In the genomic region with DNA sequence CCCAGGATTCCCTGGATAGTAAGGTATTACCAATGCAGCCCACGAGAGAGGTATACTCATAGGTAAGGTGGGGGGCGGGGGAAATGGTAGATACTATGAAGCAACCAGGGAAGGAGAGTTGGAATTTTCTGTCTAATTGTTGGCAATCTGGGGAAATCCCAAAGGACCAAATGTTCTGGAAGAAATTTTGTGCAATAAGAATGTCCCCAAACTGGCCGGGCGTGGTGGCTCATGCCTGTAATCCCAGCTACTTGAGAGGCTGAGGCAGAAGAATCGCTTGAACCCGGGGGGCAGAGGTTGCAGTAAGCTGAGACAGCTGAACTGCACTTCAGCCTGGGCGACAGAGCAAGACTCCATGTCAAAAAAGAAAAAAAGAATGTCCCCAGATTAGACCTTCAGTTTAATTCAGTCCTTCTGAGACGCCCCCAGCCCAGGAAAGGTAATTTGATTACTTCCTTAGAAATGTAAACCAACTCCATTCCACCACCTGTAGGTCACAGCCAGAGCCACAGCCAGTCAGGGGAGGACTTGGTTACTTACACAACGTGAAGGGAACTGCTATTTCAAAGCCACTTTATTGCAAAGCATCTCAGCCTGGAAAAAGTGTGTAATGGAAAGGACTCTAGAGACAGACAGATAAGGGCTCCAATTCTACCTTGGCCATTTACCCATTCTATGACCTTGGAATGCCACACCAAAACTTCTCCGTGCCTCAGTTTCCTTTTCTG, we compare ENCODE assay signal across 20 cellular contexts. TPM values are rescaled to one million over a fixed set of nuclear protein-coding genes. Genes with fewer than 3 reads are reported as not detected.
DNase-seq lines count a peak whose midpoint lies in the region; ATAC-seq and TF ChIP-seq lines count a peak whose summit lies in the region.
"Had no signal": no experiment of that assay in that cellular context is flagged by ENCODE, and none has a peak within 500 bp of the region (broad histone marks: within the 10 kb centered on the region; RNA-seq: fewer than 3 reads in every experiment).

No MANE protein-coding gene starts in this region.

- H3K9me3 Mint-ChIP-seq in GM23338 = no peaks in the 10 kb centered on the region
- no peaks in the 10 kb centered on the region for H3K9me3 Mint-ChIP-seq in neural progenitor cell
- no peaks in the 10 kb centered on the region for H3K9me3 Mint-ChIP-seq in activated CD8-positive, alpha-beta T cell treated with anti-CD3 and anti-CD28 coated beads for 36 hours
- H3K9me3 Mint-ChIP-seq: mesothelial cell of epicardium had no signal

- H3K4me3 Mint-ChIP-seq in GM23338 (no peak overlapping the region), neural progenitor cell (no peak overlapping the region)
- H3K4me3 Mint-ChIP-seq in activated CD8-positive, alpha-beta T cell treated with anti-CD3 and anti-CD28 coated beads for 36 hours = no peak overlapping the region
- H3K4me3 Mint-ChIP-seq: mesothelial cell of epicardium had no signal

- H3K27ac Mint-ChIP-seq in GM23338 (no peak overlapping the region; the same call in 1 of the 2 replicates), neural progenitor cell (no peak overlapping the region)
- H3K27ac Mint-ChIP-seq in activated CD8-positive, alpha-beta T cell treated with anti-CD3 and anti-CD28 coated beads for 36 hours = no peak overlapping the region
- H3K27ac Mint-ChIP-seq: mesothelial cell of epicardium had no signal

- H3K79me2 ChIP-seq in GM23338 (replicated peaks; ENCODE audit: insufficient read depth) (no peaks in the 10 kb centered on the region), neural progenitor cell (ENCODE audit: low read depth) (no peaks in the 10 kb centered on the region)

- intact Hi-C loops in Right ventricle myocardium superior (cut with DNase I) = no loop called here
- intact Hi-C loops in activated CD8-positive, alpha-beta T cell treated with anti-CD3 and anti-CD28 coated beads for 36 hours (cut with micrococcal nuclease) = no loop called here

- CTCF ChIA-PET in activated CD8-positive, alpha-beta T cell treated with anti-CD3 and anti-CD28 coated beads for 36 hours (lab: Charles Lee) = no interaction called here

- ATAC-seq in GM23338 = peak; percentile 98
- ATAC-seq in Right ventricle myocardium superior (ENCODE audit: poor library complexity) = peak; percentile 75
- no peak for ATAC-seq in HG03469 (IDR thresholded peaks at IDR 0.05; ENCODE audit: unreplicated experiment)
- ATAC-seq in activated CD8-positive, alpha-beta T cell treated with anti-CD3 and anti-CD28 coated beads for 36 hours = no peak
- ATAC-seq: K562, upper lobe of right lung had no signal

- no peak overlapping the region for H3K27ac ChIP-seq in GM23338 (ENCODE audit: low read depth)
- H3K27ac ChIP-seq in neural progenitor cell = no peak overlapping the region
- H3K27ac ChIP-seq: ascending aorta, PC-9, upper lobe of right lung, WERI-Rb-1 had no signal

- H3K9me3 ChIP-seq in neural progenitor cell (ENCODE audit: low read depth) = no peaks in the 10 kb centered on the region
- H3K9me3 ChIP-seq: ascending aorta, upper lobe of right lung had no signal

- POLR2A ChIA-PET in activated CD8-positive, alpha-beta T cell treated with anti-CD3 and anti-CD28 coated beads for 36 hours (lab: Charles Lee) = interaction anchor here (0.7 kb wide), 1 partner anchor 118 kb away, joined by 3 read pairs; no protein-coding TSS in a partner anchor

- H3F3A ChIP-seq in GM23338 (replicated peaks; ENCODE audit: low read depth) (no peaks in the 10 kb centered on the region), neural progenitor cell (ENCODE audit: low read depth) (no peaks in the 10 kb centered on the region)

- no peaks in the 10 kb centered on the region for H3K27me3 ChIP-seq in GM23338 (ENCODE audit: insufficient read depth)
- no peaks in the 10 kb centered on the region for H3K27me3 ChIP-seq in neural progenitor cell
- H3K27me3 ChIP-seq: ascending aorta, upper lobe of right lung had no signal

- peaks cover 22% of the 10 kb centered on the region for H3K4me1 Mint-ChIP-seq in GM23338
- no peaks in the 10 kb centered on the region for H3K4me1 Mint-ChIP-seq in neural progenitor cell
- no peaks in the 10 kb centered on the region for H3K4me1 Mint-ChIP-seq in activated CD8-positive, alpha-beta T cell treated with anti-CD3 and anti-CD28 coated beads for 36 hours (ENCODE audit: low read depth)
- H3K4me1 Mint-ChIP-seq: mesothelial cell of epicardium had no signal

- H3K4me1 ChIP-seq in GM23338 (ENCODE audit: insufficient read depth) = peaks cover 20% of the 10 kb centered on the region
- H3K4me1 ChIP-seq in neural progenitor cell = no peaks in the 10 kb centered on the region
- H3K4me1 ChIP-seq: ascending aorta, upper lobe of right lung had no signal

- H4K20me1 ChIP-seq in GM23338 (replicated peaks; ENCODE audit: insufficient read depth) (no peaks in the 10 kb centered on the region), neural progenitor cell (ENCODE audit: low read depth) (no peaks in the 10 kb centered on the region)

- DNase-seq in GM23338 (ENCODE audit: low spot score) (peak; percentile 80), NCI-H69 (lab: John Stamatoyannopoulos, UW) (peak; percentile 32), Right ventricle myocardium superior (peak; percentile 59), neural progenitor cell (ENCODE audit: low spot score) (peak; percentile 11), NCI-H1694 treated with DMSO at 0.1 percent for 48 hours (lab: John Stamatoyannopoulos, UW) (no peak), SKM-1 treated with dmso at 0.1 percent for 144 hours (lab: John Stamatoyannopoulos, UW; ENCODE audit: unreplicated experiment) (no peak)
- no peak for DNase-seq in activated CD8-positive, alpha-beta T cell treated with anti-CD3 and anti-CD28 coated beads for 36 hours
- DNase-seq: activated gamma-delta T cell treated with Interleukin-2 at 50 U/mL for 16 hours, AML-193, cortex of kidney, NCI-H1417 treated with DMSO at 0.1 percent for 48 hours, NCI-H510A, SW 1271, upper lobe of right lung, WERI-Rb-1 had no signal

- peak overlapping the region; percentile 2; the same call in 1 of the 2 replicates for H3K4me2 ChIP-seq in GM23338
- no peak overlapping the region for H3K4me2 ChIP-seq in neural progenitor cell
- H3K4me2 ChIP-seq: PC-9 had no signal

- H3K4me3 ChIP-seq in GM23338 (no peak overlapping the region), neural progenitor cell (no peak overlapping the region)
- H3K4me3 ChIP-seq: ascending aorta, K562, PC-9, upper lobe of right lung had no signal

- H3K27me3 Mint-ChIP-seq in GM23338 (ENCODE audit: insufficient read depth, low read depth, poor library complexity) (peaks cover 2% of the 10 kb centered on the region), neural progenitor cell (ENCODE audit: insufficient read depth, low read depth) (peaks cover 2% of the 10 kb centered on the region)
- H3K27me3 Mint-ChIP-seq in activated CD8-positive, alpha-beta T cell treated with anti-CD3 and anti-CD28 coated beads for 36 hours = no peaks in the 10 kb centered on the region

- H3K36me3 Mint-ChIP-seq in GM23338 (ENCODE audit: low read depth) = no peaks in the 10 kb centered on the region
- no peaks in the 10 kb centered on the region for H3K36me3 Mint-ChIP-seq in neural progenitor cell
- no peaks in the 10 kb centered on the region for H3K36me3 Mint-ChIP-seq in activated CD8-positive, alpha-beta T cell treated with anti-CD3 and anti-CD28 coated beads for 36 hours (ENCODE audit: low read depth)
- H3K36me3 Mint-ChIP-seq: mesothelial cell of epicardium had no signal

- no peaks in the 10 kb centered on the region; the same call in 1 of the 2 replicates for H3K9me2 ChIP-seq in GM23338 (ENCODE audit: insufficient read depth)

- H3K36me3 ChIP-seq in GM23338 (ENCODE audit: insufficient read depth) (no peaks in the 10 kb centered on the region), neural progenitor cell (no peaks in the 10 kb centered on the region)
- H3K36me3 ChIP-seq: ascending aorta, upper lobe of right lung, WERI-Rb-1 had no signal

- no peak overlapping the region for H2AFZ ChIP-seq in GM23338
- no peak overlapping the region for H2AFZ ChIP-seq in neural progenitor cell (replicated peaks)
- H2AFZ ChIP-seq: PC-9 had no signal

- TF ChIP-seq CTCF in GM23338 (conservative IDR thresholded peaks at IDR 0.05; ENCODE audit: low read depth in 2 of 2) (peak; percentile 44 to 51), neural progenitor cell (IDR thresholded peaks at IDR 0.05) (peak; percentile 4)
- no peak for TF ChIP-seq CTCF in activated CD8-positive, alpha-beta T cell treated with anti-CD3 and anti-CD28 coated beads for 36 hours (IDR thresholded peaks at IDR 0.05)

- H3K9ac ChIP-seq in neural progenitor cell = no peak overlapping the region

RNA-seq across cellular contexts. Expression of a gene that starts 50.0 kb away (rescaled TPM):
- 26.8 and 29.8 TPM in 2 replicates for total RNA-seq in GM23338 (2014; rRNA removed; shearing (Covaris generic))
- polyA plus RNA-seq in GM23338 (2016; fragmentation: Nextera tagmentation; extraction: Ambion mirVana) = 6.0 and 8.3 TPM in 2 replicates
- 32.4 TPM for total RNA-seq in Right ventricle myocardium superior
- 0.51 and 2.1 TPM in 2 replicates for total RNA-seq in neural progenitor cell (ENCODE audit: low replicate concordance)
- total RNA-seq in activated CD8-positive, alpha-beta T cell treated with anti-CD3 and anti-CD28 coated beads for 36 hours = 1 to 10 TPM; 1.6 to 1.7 TPM

Comparison
In these comparisons a context has a peak if more than half of its experiments do, and no peak if none do; other contexts are left out.
1. ATAC-seq: peak in GM23338 (single experiment) and Right ventricle myocardium superior (single experiment); none in HG03469 (single experiment) and activated CD8-positive, alpha-beta T cell treated with anti-CD3 and anti-CD28 coated beads for 36 hours (single experiment).
2. DNase-seq: peak in GM23338 (single experiment), NCI-H69 (single experiment), Right ventricle myocardium superior (single experiment) and neural progenitor cell (single experiment); none in NCI-H1694 treated with DMSO at 0.1 percent for 48 hours (single experiment), activated CD8-positive, alpha-beta T cell treated with anti-CD3 and anti-CD28 coated beads for 36 hours (single experiment) and SKM-1 treated with dmso at 0.1 percent for 144 hours (single experiment).